In genomic region chr11:73095613-73096012, GRCh38 we compare ENCODE assay signal across 16 cellular contexts. TPM values are rescaled to one million over a fixed set of nuclear protein-coding genes. Genes with fewer than 3 reads are reported as not detected.
DNase-seq lines count a peak whose midpoint lies in the region; ATAC-seq, FAIRE-seq and TF ChIP-seq lines count a peak whose summit lies in the region.
"Had no signal": no experiment of that assay in that cellular context is flagged by ENCODE, and none has a peak within 500 bp of the region (broad histone marks: within the 10 kb centered on the region; RNA-seq: fewer than 3 reads in every experiment).

No MANE protein-coding gene starts in this region.

- H3K27me3 ChIP-seq in SU-DHL-6 (ENCODE audit: low read length) = no peaks in the 10 kb centered on the region
- no peaks in the 10 kb centered on the region for H3K27me3 ChIP-seq in endothelial cell of umbilical vein (ENCODE audit: control insufficient read depth in 2 of 2, insufficient read depth in 2 of 2, low read length in 2 of 2)
- H3K27me3 ChIP-seq in testis = no peaks in the 10 kb centered on the region
- H3K27me3 ChIP-seq: colonic mucosa had no signal

- TF ChIP-seq CTCF in SU-DHL-6 (IDR thresholded peaks at IDR 0.05; ENCODE audit: insufficient read depth, low read length, poor library complexity, severe bottlenecking) = no peak
- no peak for TF ChIP-seq CTCF in endothelial cell of umbilical vein (IDR thresholded peaks at IDR 0.05; ENCODE audit: extremely low read depth in 1 of 2, insufficient read depth in 1 of 2, low read depth in 1 of 2, low read length in 2 of 2)
- TF ChIP-seq CTCF in testis (IDR thresholded peaks at IDR 0.05) = no peak

- CTCF ChIA-PET in endothelial cell of umbilical vein (lab: Charles Lee) = no interaction called here

- WGBS in testis, 2 donors = 27 to 44% methylated on average over 2 of the region's 2 CpGs

- H2AFZ ChIP-seq in SU-DHL-6 (ENCODE audit: low read depth, low read length, severe bottlenecking) (no peak overlapping the region), endothelial cell of umbilical vein (ENCODE audit: low read depth, low read length) (no peak overlapping the region)

- ATAC-seq in GM19328 (IDR thresholded peaks at IDR 0.05; ENCODE audit: unreplicated experiment) (no peak), GM21737 (IDR thresholded peaks at IDR 0.05; ENCODE audit: unreplicated experiment) (no peak), GM18907 (IDR thresholded peaks at IDR 0.05; ENCODE audit: unreplicated experiment) (no peak)
- ATAC-seq: GM12878 had no signal

- H3K79me2 ChIP-seq in SU-DHL-6 (ENCODE audit: insufficient read depth, low read length) = peaks cover 99% of the 10 kb centered on the region
- peaks cover 62% of the 10 kb centered on the region for H3K79me2 ChIP-seq in endothelial cell of umbilical vein (ENCODE audit: control insufficient read depth, insufficient read depth, low read length)

- POLR2A ChIA-PET in endothelial cell of umbilical vein (lab: Charles Lee) = no interaction called here

- no peak for DNase-seq in endothelial cell of umbilical vein (ENCODE audit: low read depth, low spot score)
- DNase-seq in midbrain (lab: John Stamatoyannopoulos, UW) = peak; percentile 43
- peak; percentile 63 for DNase-seq in testis
- DNase-seq: activated T-cell treated with anti-CD3 and anti-CD28 coated beads, Interleukin-2, amount 50 U/mL, for 1 hour; CD4-positive, alpha-beta memory T cell; colonic mucosa; EL; NCI-H1105 treated with DMSO at 0.1 percent for 48 hours; NCI-H345; stimulated activated CD4-positive, alpha-beta T cell treated with anti-CD3 and anti-CD28 coated beads, Interleukin-2, amount 100 ng/mL, for 24 hours; SW 1271 had no signal

- H3K9me1 ChIP-seq in endothelial cell of umbilical vein (replicated peaks; ENCODE audit: control insufficient read depth, extremely low read depth, insufficient read depth, low read length) = no peaks in the 10 kb centered on the region

- no peak overlapping the region for H3K9ac ChIP-seq in SU-DHL-6 (ENCODE audit: low read length)
- no peak overlapping the region for H3K9ac ChIP-seq in endothelial cell of umbilical vein (replicated peaks; ENCODE audit: extremely low read depth, insufficient read depth, low read length)

- H3K9me2 ChIP-seq in SU-DHL-6 (replicated peaks; ENCODE audit: insufficient read depth, low read length) = no peaks in the 10 kb centered on the region

- FAIRE-seq in endothelial cell of umbilical vein (lab: Jason Lieb, UNC) = peak; percentile 35
- FAIRE-seq: GM12878 had no signal

- dilution Hi-C loops in endothelial cell of umbilical vein (cut with MboI; ENCODE audit: extremely low pct_ligation_motif_present, low sequenced_read_pairs) = no loop called here

- intact Hi-C loops in endothelial cell of umbilical vein (cut with micrococcal nuclease) = no loop called here
- intact Hi-C loops in testis (cut with DNase I; ENCODE audit: low total_unique reads) = no loop called here

- peak overlapping the region; percentile 0; the same call in 1 of the 2 replicates for H3K27ac ChIP-seq in SU-DHL-6 (ENCODE audit: low read depth, low read length)
- H3K27ac ChIP-seq in endothelial cell of umbilical vein (ENCODE audit: insufficient read depth, low read depth, low read length) = no peak overlapping the region
- peak overlapping the region in 1 of 2 donors; percentile 70 for H3K27ac ChIP-seq in testis
- H3K27ac ChIP-seq: colonic mucosa had no signal

- peaks cover 21% of the 10 kb centered on the region for H3F3A ChIP-seq in SU-DHL-6 (ENCODE audit: insufficient read depth)

- no peaks in the 10 kb centered on the region for H3K9me3 ChIP-seq in SU-DHL-6 (ENCODE audit: insufficient read depth, low read length)
- no peaks in the 10 kb centered on the region for H3K9me3 ChIP-seq in endothelial cell of umbilical vein (replicated peaks; ENCODE audit: control insufficient read depth, insufficient read depth, low read length)
- H3K9me3 ChIP-seq in testis = no peaks in the 10 kb centered on the region
- H3K9me3 ChIP-seq: colonic mucosa had no signal

- H4K20me1 ChIP-seq in SU-DHL-6 (ENCODE audit: low read depth, low read length) (peaks cover 43% of the 10 kb centered on the region), endothelial cell of umbilical vein (replicated peaks; ENCODE audit: control insufficient read depth, extremely low read depth, insufficient read depth, low read length) (no peaks in the 10 kb centered on the region)

- H3K36me3 ChIP-seq in SU-DHL-6 (ENCODE audit: low read length) (peaks cover 22% of the 10 kb centered on the region; the same call in 1 of the 2 replicates), endothelial cell of umbilical vein (ENCODE audit: control insufficient read depth in 2 of 2, extremely low read depth in 1 of 2, insufficient read depth in 2 of 2, low read length in 2 of 2) (no peaks in the 10 kb centered on the region), testis (ENCODE audit: low read depth, missing control alignments) (no peaks in the 10 kb centered on the region)
- H3K36me3 ChIP-seq: colonic mucosa had no signal

- H3K4me2 ChIP-seq in SU-DHL-6 (ENCODE audit: low read depth, low read length, poor library complexity, severe bottlenecking) (no peak overlapping the region), endothelial cell of umbilical vein (ENCODE audit: insufficient read depth, low read length) (no peak overlapping the region)

- no peak overlapping the region for H3K4me3 ChIP-seq in SU-DHL-6 (ENCODE audit: insufficient read depth, low read length, poor library complexity, severe bottlenecking)
- no peak overlapping the region for H3K4me3 ChIP-seq in endothelial cell of umbilical vein (replicated peaks in 1 of 3; ENCODE audit: insufficient read depth in 1 of 3, low read depth in 1 of 3, low read length in 3 of 3)
- H3K4me3 ChIP-seq in testis = no peak overlapping the region
- H3K4me3 ChIP-seq: colonic mucosa, GM12878 had no signal

- BruUV-seq in endothelial cell of umbilical vein (replicated peaks; lab: Mats Ljungman, UMichigan) = no TSS peak

- TF ChIP-seq POLR2A in endothelial cell of umbilical vein (IDR thresholded peaks at IDR 0.05; ENCODE audit: low read depth, low read length) (no peak), testis (IDR thresholded peaks at IDR 0.05) (no peak)

- H3K4me1 ChIP-seq in endothelial cell of umbilical vein (ENCODE audit: control insufficient read depth, extremely low read depth, insufficient read depth, low read length) (peaks cover 5% of the 10 kb centered on the region), testis (peaks cover 17% of the 10 kb centered on the region)
- H3K4me1 ChIP-seq: colonic mucosa had no signal

TF ChIP-seq in endothelial cell of umbilical vein, 7 proteins besides CTCF, POLR2A, EP300 and RAD21:
- no peak for TF ChIP-seq MYC (IDR thresholded peaks at IDR 0.05; ENCODE audit: low read depth, low read length)
- TF ChIP-seq FOS (IDR thresholded peaks at IDR 0.05; ENCODE audit: borderline replicate concordance, insufficient read depth, low read length) = no peak

RNA-seq across cellular contexts. Expression of gene FCHSD2, which starts 46.5 kb away (rescaled TPM):
- total RNA-seq in endothelial cell of umbilical vein (56.2 and 56.9 TPM in 2 replicates), testis (10 to 100 TPM; 65.9 to 69.6 TPM)
- polyA plus RNA-seq in endothelial cell of umbilical vein (17.7 and 20.8 TPM in 2 replicates), testis (ENCODE audit: insufficient read depth, low read depth, low replicate concordance) (44.0 TPM)
- polyA plus RNA-seq in endothelial cell of umbilical vein (2011; cell fraction: cytosol; rRNA removed) = 25.6 and 25.8 TPM in 2 replicates
- 78.8 and 99.8 TPM in 2 replicates for polyA plus RNA-seq in endothelial cell of umbilical vein (2011; cell fraction: nucleus; rRNA removed)
- polyA plus RNA-seq in endothelial cell of umbilical vein (2012) = 34.5 and 43.4 TPM in 2 replicates
- 30.4 and 31.4 TPM in 2 replicates for polyA minus RNA-seq in endothelial cell of umbilical vein
- polyA minus RNA-seq in endothelial cell of umbilical vein (2011; cell fraction: cytosol; rRNA and poly(A)+ RNA removed) = 7.9 TPM
- 43.6 and 52.0 TPM in 2 replicates for polyA minus RNA-seq in endothelial cell of umbilical vein (2011; cell fraction: nucleus; rRNA and poly(A)+ RNA removed)
